20 cellular contexts compared by ENCODE assay signal in the genomic region with DNA sequence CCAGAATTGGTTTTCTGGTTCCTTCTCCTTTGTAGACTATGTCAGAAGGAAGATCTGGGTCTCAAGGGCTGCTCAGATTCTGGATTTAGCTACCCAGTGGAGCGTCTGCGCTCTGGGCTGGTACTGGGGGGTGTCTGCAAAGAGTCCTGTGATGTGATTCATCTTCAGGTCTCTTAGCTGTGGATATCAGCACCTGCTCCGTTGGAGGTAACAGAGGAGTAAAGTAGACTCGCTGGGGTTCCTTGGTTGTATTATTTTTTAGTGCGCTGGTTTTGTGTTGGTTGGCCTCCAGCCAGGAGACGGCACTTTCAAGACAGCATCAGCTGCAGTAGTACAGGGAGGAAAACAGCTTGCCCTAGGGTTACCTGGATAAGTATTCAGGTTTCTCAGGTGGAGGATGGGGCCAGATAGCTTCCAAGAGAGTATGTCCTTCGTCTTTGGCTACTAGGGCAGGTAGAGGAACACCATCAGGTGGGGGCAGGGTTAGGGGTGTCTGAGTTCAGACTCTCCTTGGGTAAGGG. TPM values are rescaled to one million over a fixed set of nuclear protein-coding genes. Genes with fewer than 3 reads are reported as not detected.
"Had no signal": no experiment of that assay in that cellular context is flagged by ENCODE, and none has a peak within 500 bp of the region (broad histone marks: within the 10 kb centered on the region; RNA-seq: fewer than 3 reads in every experiment).

No MANE protein-coding gene starts in this region.

- H3K4me3 Mint-ChIP-seq: activated naive CD8-positive, alpha-beta T cell treated with anti-CD3 and anti-CD28 coated beads, Interleukin-2, amount 10 ng/mL, durations not matched to agents 7 days and 5 days; activated T-helper 1 cell treated with anti-CD3 and anti-CD28 coated beads, Interleukin-12 subunit alpha, Interleukin-12 subunit beta, Interleukin-2, Interleukin-4 antibody, amounts not matched to agents 30 ng/mL and 10 ng/mL and 1 ng/mL, durations not matched to agents 14 hours and 24 hours and 36 hours; brain; central memory CD8-positive, alpha-beta T cell; naive thymus-derived CD8-positive, alpha-beta T cell; stimulated activated memory B cell treated with anti-CD40 and anti-IgM and Interleukin-4, amounts not matched to agents 10 μg/mL and 1 μg/mL and 100 μg/mL, for 72 hours had no signal

- DNase-seq: activated CD4-positive, alpha-beta T cell treated with anti-CD3 and anti-CD28 coated beads, Interleukin-2, amount 50 U/mL, for 1 hour; activated CD4-positive, CD25-positive, alpha-beta regulatory T cell; activated naive CD8-positive, alpha-beta T cell treated with anti-CD3 and anti-CD28 coated beads, Interleukin-2, amount 10 ng/mL, durations not matched to agents 7 days and 5 days; hypothalamus; left ventricle myocardium superior; mesenchymal stem cell; naive thymus-derived CD8-positive, alpha-beta T cell; retina; stimulated activated CD4-positive, alpha-beta T cell treated with anti-CD3 and anti-CD28 coated beads, Interleukin-2, amount 100 ng/mL, for 48 hours; uterus had no signal

- H3K36me3 Mint-ChIP-seq: activated naive CD8-positive, alpha-beta T cell treated with anti-CD3 and anti-CD28 coated beads, Interleukin-2, amount 10 ng/mL, durations not matched to agents 7 days and 5 days had no signal

- H3K9me3 Mint-ChIP-seq: activated naive CD8-positive, alpha-beta T cell treated with anti-CD3 and anti-CD28 coated beads, Interleukin-2, amount 10 ng/mL, durations not matched to agents 7 days and 5 days; activated T-helper 1 cell treated with anti-CD3 and anti-CD28 coated beads, Interleukin-12 subunit alpha, Interleukin-12 subunit beta, Interleukin-2, Interleukin-4 antibody, amounts not matched to agents 30 ng/mL and 10 ng/mL and 1 ng/mL, durations not matched to agents 14 hours and 24 hours and 36 hours had no signal

- H3K4me1 Mint-ChIP-seq: activated naive CD8-positive, alpha-beta T cell treated with anti-CD3 and anti-CD28 coated beads, Interleukin-2, amount 10 ng/mL, durations not matched to agents 7 days and 5 days; brain; central memory CD8-positive, alpha-beta T cell; stimulated activated memory B cell treated with anti-CD40 and anti-IgM and Interleukin-4, amounts not matched to agents 10 μg/mL and 1 μg/mL and 100 μg/mL, for 72 hours had no signal

- H3K27ac Mint-ChIP-seq: activated naive CD8-positive, alpha-beta T cell treated with anti-CD3 and anti-CD28 coated beads, Interleukin-2, amount 10 ng/mL, durations not matched to agents 7 days and 5 days; activated T-helper 1 cell treated with anti-CD3 and anti-CD28 coated beads, Interleukin-12 subunit alpha, Interleukin-12 subunit beta, Interleukin-2, Interleukin-4 antibody, amounts not matched to agents 30 ng/mL and 10 ng/mL and 1 ng/mL, durations not matched to agents 14 hours and 24 hours and 36 hours; brain; naive thymus-derived CD8-positive, alpha-beta T cell; stimulated activated memory B cell treated with anti-CD40 and anti-IgM and Interleukin-4, amounts not matched to agents 10 μg/mL and 1 μg/mL and 100 μg/mL, for 72 hours had no signal

RNA-seq across cellular contexts. Expression of a gene that starts 10.4 kb away (rescaled TPM):
- total RNA-seq: activated CD8-positive, alpha-beta memory T cell treated with anti-CD3 and anti-CD28 coated beads for 36 hours; activated naive CD8-positive, alpha-beta T cell treated with anti-CD3 and anti-CD28 coated beads, Interleukin-2, amount 10 ng/mL, durations not matched to agents 7 days and 5 days; activated T-helper 1 cell treated with anti-CD3 and anti-CD28 coated beads, Interleukin-12 subunit alpha, Interleukin-12 subunit beta, Interleukin-2, Interleukin-4 antibody, amounts not matched to agents 30 ng/mL and 10 ng/mL and 1 ng/mL, durations not matched to agents 14 hours and 24 hours and 36 hours; esophagus muscularis mucosa; kidney epithelial cell; left ventricle myocardium superior; mucosa of gallbladder; naive thymus-derived CD8-positive, alpha-beta T cell; subcutaneous adipose tissue; tibial nerve; uterus had no signal

RNA-seq across cellular contexts. Expression of a gene that starts 11.0 kb away (rescaled TPM):
- total RNA-seq: activated CD8-positive, alpha-beta memory T cell treated with anti-CD3 and anti-CD28 coated beads for 36 hours; activated naive CD8-positive, alpha-beta T cell treated with anti-CD3 and anti-CD28 coated beads, Interleukin-2, amount 10 ng/mL, durations not matched to agents 7 days and 5 days; activated T-helper 1 cell treated with anti-CD3 and anti-CD28 coated beads, Interleukin-12 subunit alpha, Interleukin-12 subunit beta, Interleukin-2, Interleukin-4 antibody, amounts not matched to agents 30 ng/mL and 10 ng/mL and 1 ng/mL, durations not matched to agents 14 hours and 24 hours and 36 hours; esophagus muscularis mucosa; kidney epithelial cell; left ventricle myocardium superior; mucosa of gallbladder; naive thymus-derived CD8-positive, alpha-beta T cell; subcutaneous adipose tissue; tibial nerve had no signal

RNA-seq across cellular contexts. Expression of a gene that starts 20.2 kb away (rescaled TPM):
- total RNA-seq: esophagus muscularis mucosa; kidney epithelial cell; left ventricle myocardium superior; naive thymus-derived CD8-positive, alpha-beta T cell had no signal

RNA-seq across cellular contexts. Expression of a gene that starts 29.5 kb away (rescaled TPM):
- total RNA-seq: activated CD8-positive, alpha-beta memory T cell treated with anti-CD3 and anti-CD28 coated beads for 36 hours; activated T-helper 1 cell treated with anti-CD3 and anti-CD28 coated beads, Interleukin-12 subunit alpha, Interleukin-12 subunit beta, Interleukin-2, Interleukin-4 antibody, amounts not matched to agents 30 ng/mL and 10 ng/mL and 1 ng/mL, durations not matched to agents 14 hours and 24 hours and 36 hours; esophagus muscularis mucosa; kidney epithelial cell; left ventricle myocardium superior; mucosa of gallbladder; naive thymus-derived CD8-positive, alpha-beta T cell; tibial nerve had no signal

RNA-seq across cellular contexts. Expression of a gene that starts 53.5 kb away (rescaled TPM):
- total RNA-seq: activated CD8-positive, alpha-beta memory T cell treated with anti-CD3 and anti-CD28 coated beads for 36 hours; activated naive CD8-positive, alpha-beta T cell treated with anti-CD3 and anti-CD28 coated beads, Interleukin-2, amount 10 ng/mL, durations not matched to agents 7 days and 5 days; activated T-helper 1 cell treated with anti-CD3 and anti-CD28 coated beads, Interleukin-12 subunit alpha, Interleukin-12 subunit beta, Interleukin-2, Interleukin-4 antibody, amounts not matched to agents 30 ng/mL and 10 ng/mL and 1 ng/mL, durations not matched to agents 14 hours and 24 hours and 36 hours; esophagus muscularis mucosa; kidney epithelial cell; left ventricle myocardium superior; mucosa of gallbladder; naive thymus-derived CD8-positive, alpha-beta T cell; subcutaneous adipose tissue; tibial nerve; uterus had no signal
